In genomic region chr2:240440704-240441320, GRCh38 we compare ENCODE assay signal across 11 cellular contexts.
"Had no signal": no experiment of that assay in that cellular context is flagged by ENCODE, and none has a peak within 500 bp of the region (broad histone marks: within the 10 kb centered on the region; RNA-seq: fewer than 3 reads in every experiment).

No MANE protein-coding gene starts in this region.

- H3K27me3 ChIP-seq: body of pancreas, dorsolateral prefrontal cortex, tibial artery had no signal

- H3K4me3 ChIP-seq: body of pancreas, dorsolateral prefrontal cortex, lung, tibial artery had no signal

- ATAC-seq: body of pancreas, natural killer cell had no signal

- DNase-seq: activated CD4-positive, alpha-beta T cell treated with anti-CD3 and anti-CD28 coated beads, Interleukin-2, amount 50 U/mL, for 1 hour; activated T-cell treated with anti-CD3 and anti-CD28 coated beads for 4 hours; amniotic stem cell; body of pancreas; foreskin melanocyte; natural killer cell; occipital lobe; T-helper 2 cell had no signal

- H3K9me3 ChIP-seq: body of pancreas, tibial artery had no signal

- H3K27ac ChIP-seq: body of pancreas, tibial artery had no signal
